In the genomic region with DNA sequence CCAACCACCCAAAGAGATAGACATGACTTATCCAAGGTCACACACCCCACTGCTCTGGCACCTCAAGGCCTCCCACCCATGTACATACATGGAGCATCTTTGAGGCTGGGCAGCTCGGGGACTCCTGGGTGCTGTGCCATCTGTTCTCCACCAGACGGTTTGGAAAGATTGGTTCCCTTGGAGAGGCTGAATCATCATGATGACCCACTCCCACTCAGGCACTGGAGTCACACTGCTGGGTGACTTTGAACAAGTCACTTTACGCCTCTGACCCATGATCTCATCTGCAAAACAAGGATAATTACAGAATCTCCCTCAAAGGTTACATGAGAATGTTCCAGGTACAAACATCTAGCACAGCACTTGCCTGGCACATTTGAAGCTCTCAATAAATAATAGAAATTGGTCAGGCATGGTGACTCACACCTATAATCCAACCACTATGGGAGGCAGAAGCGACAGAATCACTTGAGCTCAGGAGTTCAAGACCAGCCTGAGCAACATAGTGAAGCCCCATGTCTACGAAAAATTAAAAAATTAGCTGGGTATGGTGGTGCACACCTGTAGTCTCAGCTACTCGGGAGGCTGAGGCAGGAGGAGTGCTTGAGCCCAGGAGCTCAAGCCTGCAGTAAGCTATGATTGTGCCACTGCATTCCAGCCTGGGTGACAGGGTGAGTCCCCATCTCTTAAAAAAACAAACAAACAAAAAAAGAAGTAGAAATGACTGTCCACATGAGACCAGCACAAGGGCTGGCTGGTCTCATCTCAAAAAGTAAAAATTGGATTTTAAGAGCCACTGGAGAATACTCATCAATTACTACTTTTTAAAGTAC, we compare ENCODE assay signal across 1 cellular context.
TF ChIP-seq lines count a peak whose summit lies in the region.

No MANE protein-coding gene starts in this region.

TF ChIP-seq in HEK293, 187 proteins besides CTCF, POLR2A, EP300 and RAD21 (continued from another document):
- TF ChIP-seq, protein P1, sequence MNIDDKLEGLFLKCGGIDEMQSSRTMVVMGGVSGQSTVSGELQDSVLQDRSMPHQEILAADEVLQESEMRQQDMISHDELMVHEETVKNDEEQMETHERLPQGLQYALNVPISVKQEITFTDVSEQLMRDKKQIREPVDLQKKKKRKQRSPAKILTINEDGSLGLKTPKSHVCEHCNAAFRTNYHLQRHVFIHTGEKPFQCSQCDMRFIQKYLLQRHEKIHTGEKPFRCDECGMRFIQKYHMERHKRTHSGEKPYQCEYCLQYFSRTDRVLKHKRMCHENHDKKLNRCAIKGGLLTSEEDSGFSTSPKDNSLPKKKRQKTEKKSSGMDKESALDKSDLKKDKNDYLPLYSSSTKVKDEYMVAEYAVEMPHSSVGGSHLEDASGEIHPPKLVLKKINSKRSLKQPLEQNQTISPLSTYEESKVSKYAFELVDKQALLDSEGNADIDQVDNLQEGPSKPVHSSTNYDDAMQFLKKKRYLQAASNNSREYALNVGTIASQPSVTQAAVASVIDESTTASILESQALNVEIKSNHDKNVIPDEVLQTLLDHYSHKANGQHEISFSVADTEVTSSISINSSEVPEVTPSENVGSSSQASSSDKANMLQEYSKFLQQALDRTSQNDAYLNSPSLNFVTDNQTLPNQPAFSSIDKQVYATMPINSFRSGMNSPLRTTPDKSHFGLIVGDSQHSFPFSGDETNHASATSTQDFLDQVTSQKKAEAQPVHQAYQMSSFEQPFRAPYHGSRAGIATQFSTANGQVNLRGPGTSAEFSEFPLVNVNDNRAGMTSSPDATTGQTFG (tag by site-specific recombination; IDR thresholded peaks at IDR 0.05; ENCODE audit: borderline replicate concordance): no peak
- TF ChIP-seq, protein P2, sequence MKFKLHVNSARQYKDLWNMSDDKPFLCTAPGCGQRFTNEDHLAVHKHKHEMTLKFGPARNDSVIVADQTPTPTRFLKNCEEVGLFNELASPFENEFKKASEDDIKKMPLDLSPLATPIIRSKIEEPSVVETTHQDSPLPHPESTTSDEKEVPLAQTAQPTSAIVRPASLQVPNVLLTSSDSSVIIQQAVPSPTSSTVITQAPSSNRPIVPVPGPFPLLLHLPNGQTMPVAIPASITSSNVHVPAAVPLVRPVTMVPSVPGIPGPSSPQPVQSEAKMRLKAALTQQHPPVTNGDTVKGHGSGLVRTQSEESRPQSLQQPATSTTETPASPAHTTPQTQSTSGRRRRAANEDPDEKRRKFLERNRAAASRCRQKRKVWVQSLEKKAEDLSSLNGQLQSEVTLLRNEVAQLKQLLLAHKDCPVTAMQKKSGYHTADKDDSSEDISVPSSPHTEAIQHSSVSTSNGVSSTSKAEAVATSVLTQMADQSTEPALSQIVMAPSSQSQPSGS (tag by site-specific recombination; IDR thresholded peaks at IDR 0.05; ENCODE audit: low read depth): no peak
- no peak for TF ChIP-seq ZNF626 (tag by site-specific recombination; IDR thresholded peaks at IDR 0.05)
- no peak for TF ChIP-seq ZNF292 (tag by site-specific recombination; IDR thresholded peaks at IDR 0.05; ENCODE audit: borderline replicate concordance, low read depth)
- TF ChIP-seq ZBTB21 (tag by site-specific recombination; IDR thresholded peaks at IDR 0.05): no peak
- no peak for TF ChIP-seq ZNF416 (tag by site-specific recombination; IDR thresholded peaks at IDR 0.05)
- TF ChIP-seq ZSCAN23 (tag by site-specific recombination; IDR thresholded peaks at IDR 0.05): no peak
- TF ChIP-seq BCL11B (tag by site-specific recombination; IDR thresholded peaks at IDR 0.05; ENCODE audit: low read depth): no peak
- TF ChIP-seq ZNF544 (tag by site-specific recombination; IDR thresholded peaks at IDR 0.05): no peak
- TF ChIP-seq TRIM28 (IDR thresholded peaks at IDR 0.05; ENCODE audit: borderline replicate concordance, low read length): no peak
- TF ChIP-seq, protein P3, sequence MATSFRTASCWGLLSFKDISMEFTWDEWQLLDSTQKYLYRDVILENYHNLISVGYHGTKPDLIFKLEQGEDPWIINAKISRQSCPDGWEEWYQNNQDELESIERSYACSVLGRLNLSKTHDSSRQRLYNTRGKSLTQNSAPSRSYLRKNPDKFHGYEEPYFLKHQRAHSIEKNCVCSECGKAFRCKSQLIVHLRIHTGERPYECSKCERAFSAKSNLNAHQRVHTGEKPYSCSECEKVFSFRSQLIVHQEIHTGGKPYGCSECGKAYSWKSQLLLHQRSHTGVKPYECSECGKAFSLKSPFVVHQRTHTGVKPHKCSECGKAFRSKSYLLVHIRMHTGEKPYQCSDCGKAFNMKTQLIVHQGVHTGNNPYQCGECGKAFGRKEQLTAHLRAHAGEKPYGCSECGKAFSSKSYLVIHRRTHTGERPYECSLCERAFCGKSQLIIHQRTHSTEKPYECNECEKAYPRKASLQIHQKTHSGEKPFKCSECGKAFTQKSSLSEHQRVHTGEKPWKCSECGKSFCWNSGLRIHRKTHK (tag by site-specific recombination; IDR thresholded peaks at IDR 0.05): no peak
- no peak for TF ChIP-seq ZNF2 (tag by site-specific recombination; IDR thresholded peaks at IDR 0.05)
- no peak for TF ChIP-seq ZNF211 (tag by site-specific recombination; IDR thresholded peaks at IDR 0.05; ENCODE audit: low read depth)
- TF ChIP-seq ZNF221 (tag by site-specific recombination; IDR thresholded peaks at IDR 0.05; ENCODE audit: borderline replicate concordance): no peak
